Comparison of ENCODE assay signal across 10 cellular contexts in the genomic region with DNA sequence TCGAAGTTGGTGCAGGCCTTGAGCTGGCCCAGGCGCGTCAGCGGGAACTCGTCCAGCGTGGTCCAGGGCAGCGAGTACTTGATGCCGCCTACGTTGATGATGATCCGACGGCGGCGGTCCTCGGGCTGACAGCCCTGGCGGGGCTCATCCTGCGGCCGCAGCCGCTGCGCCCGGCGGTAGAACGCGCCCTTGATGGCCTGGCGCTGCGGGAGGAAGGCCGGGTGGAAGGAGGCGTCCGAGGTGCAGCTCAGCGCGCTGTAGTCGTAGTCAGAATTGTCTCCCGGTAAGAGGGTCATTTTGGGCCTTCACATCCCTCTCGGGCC.
"Had no signal": no experiment of that assay in that cellular context is flagged by ENCODE, and none has a peak within 500 bp of the region (broad histone marks: within the 10 kb centered on the region; RNA-seq: fewer than 3 reads in every experiment).

No MANE protein-coding gene starts in this region.

- H3K27ac ChIP-seq: GM23248 had no signal

- H3K36me3 ChIP-seq: HAP-1 had no signal

- FAIRE-seq: H1, H54 had no signal

- H3K4me2 ChIP-seq: GM23338 had no signal

- DNase-seq: GM23248, GOT3, H7, H9, HCEC 1CT, HFFc6 had no signal

- H3K9ac ChIP-seq: GM23248 had no signal

- H3K4me1 ChIP-seq: HAP-1 had no signal

- H3K9me3 ChIP-seq: HAP-1 had no signal

- H2AFZ ChIP-seq: GM23248, GM23338 had no signal

- H3K4me3 ChIP-seq: GM23248, GM23338, HAP-1 had no signal
